8 cellular contexts compared by ENCODE assay signal in the genomic region with DNA sequence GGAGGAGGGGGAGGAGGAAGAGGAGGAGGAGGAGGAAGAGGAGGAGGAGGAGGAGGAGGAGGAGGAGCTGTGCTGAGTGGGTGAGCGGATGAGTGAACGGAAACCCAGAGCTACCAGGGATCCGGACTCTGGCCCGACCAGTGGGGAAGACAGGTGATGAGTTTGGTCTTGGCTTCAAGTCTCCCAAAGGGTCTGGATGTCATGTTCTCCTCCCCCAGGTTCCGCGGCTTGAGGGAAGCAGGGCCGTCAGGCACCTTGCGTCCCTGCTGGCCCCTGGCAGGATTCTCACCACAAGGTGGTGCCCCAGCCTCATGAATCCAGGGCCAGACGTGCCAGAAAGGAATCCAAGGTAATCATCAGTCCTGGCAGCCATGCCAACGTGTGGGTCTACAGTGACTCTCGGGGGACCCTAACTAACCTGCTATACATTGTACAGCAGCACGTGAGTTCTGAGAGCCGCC. TPM values are rescaled to one million over a fixed set of nuclear protein-coding genes. Genes with fewer than 3 reads are reported as not detected.
A peak's percentile ranks its signal among the peaks of the same experiment; 100 is the strongest.
DNase-seq lines count a peak whose midpoint lies in the region; ATAC-seq and TF ChIP-seq lines count a peak whose summit lies in the region.

No MANE protein-coding gene starts in this region.

- H3K36me3 ChIP-seq in tibial artery, result peaks cover 5 to 25% (median 19%) of the 10 kb centered on the region in 3 donors

- intact Hi-C loops in tibial artery (cut with DNase I; ENCODE audit: low total_unique reads), result loop anchor here (5.0 kb wide), 1 partner anchor 226 kb away; no protein-coding TSS in a partner anchor

- no peak overlapping the region for H3K4me3 ChIP-seq in tibial artery

- H3K4me1 ChIP-seq in tibial artery, result no peaks in the 10 kb centered on the region

- H3K9me3 ChIP-seq in tibial artery, result no peaks in the 10 kb centered on the region

- no peak overlapping the region for H3K27ac ChIP-seq in tibial artery

- ATAC-seq in HG02885 (IDR thresholded peaks at IDR 0.05; ENCODE audit: poor library complexity, unreplicated experiment), result peak; percentile 72
- peak; percentile 90 for ATAC-seq in esophagus mucosa
- ATAC-seq in GM21825 (IDR thresholded peaks at IDR 0.05; ENCODE audit: unreplicated experiment), result no peak

- H3K27me3 ChIP-seq in tibial artery, result no peaks in the 10 kb centered on the region

- DNase-seq in DMS 273 treated with DMSO at 0.1 percent for 48 hours (lab: John Stamatoyannopoulos, UW) (peak; percentile 50), NCI-H526 (lab: John Stamatoyannopoulos, UW) (peak; percentile 55 to 79), myocyte (ENCODE audit: low read depth) (peak; percentile 61), tibial artery (peak; percentile 41 to 78)
- peak; percentile 77 for DNase-seq in activated CD8-positive, alpha-beta memory T cell treated with anti-CD3 and anti-CD28 coated beads, Interleukin-2, amount 50 U/mL, for 48 hours

- peak; percentile 49 to 67 for TF ChIP-seq CTCF in tibial artery (IDR thresholded peaks at IDR 0.05)

RNA-seq across cellular contexts. Expression of a gene that starts 13.5 kb away (rescaled TPM):
- 4.2 TPM for total RNA-seq in esophagus mucosa
- 3.2 and 6.3 TPM in 2 replicates for total RNA-seq in myocyte
- polyA plus RNA-seq in myocyte (2012), result 10.3 TPM

RNA-seq across cellular contexts. Expression of a gene that starts 39.4 kb away (rescaled TPM):
- total RNA-seq in esophagus mucosa (15.9 TPM), myocyte (38.9 and 451 TPM in 2 replicates)
- polyA plus RNA-seq in myocyte (2012), result 27.7 TPM
